Comparison of ENCODE assay signal across 35 cellular contexts in genomic region chr16:68003031-68003430, GRCh38. TPM values are rescaled to one million over a fixed set of nuclear protein-coding genes. Genes with fewer than 3 reads are reported as not detected.
A peak's percentile ranks its signal among the peaks of the same experiment; 100 is the strongest.
DNase-seq lines count a peak whose midpoint lies in the region; ATAC-seq and TF ChIP-seq lines count a peak whose summit lies in the region.
"Had no signal": no experiment of that assay in that cellular context is flagged by ENCODE, and none has a peak within 500 bp of the region (broad histone marks: within the 10 kb centered on the region; RNA-seq: fewer than 3 reads in every experiment).

No MANE protein-coding gene starts in this region.

- no peak overlapping the region for H3K4me3 ChIP-seq in brain microvascular endothelial cell (ENCODE audit: low read depth, low read length)
- H3K4me3 ChIP-seq: K562, lung, pancreas, smooth muscle cell, thoracic aorta had no signal

- H3K9me3 Mint-ChIP-seq in memory B cell: no peaks in the 10 kb centered on the region
- H3K9me3 Mint-ChIP-seq in activated CD4-positive, alpha-beta T cell treated with anti-CD3 and anti-CD28 coated beads, Interleukin-2, amount 10 ng/mL, durations not matched to agents 24 days and 14 days: no peaks in the 10 kb centered on the region
- H3K9me3 Mint-ChIP-seq: activated naive CD8-positive, alpha-beta T cell treated with anti-CD3 and anti-CD28 coated beads, Interleukin-2, amount 50 U/mL, for 24 hours; activated T-cell treated with anti-CD3 and anti-CD28 coated beads, Interleukin-2, amount 50 U/mL, for 4 hours had no signal

- ATAC-seq in memory B cell (ENCODE audit: low read depth) (no peak), GM21447 (IDR thresholded peaks at IDR 0.05; ENCODE audit: unreplicated experiment) (no peak)
- ATAC-seq: activated naive CD8-positive, alpha-beta T cell treated with anti-CD3 and anti-CD28 coated beads, Interleukin-2, amount 50 U/mL, for 24 hours; activated T-cell treated with anti-CD3 and anti-CD28 coated beads, Interleukin-2, amount 50 U/mL, for 4 hours; esophagus mucosa; K562; pancreas; PC-3; stimulated activated naive CD8-positive, alpha-beta T cell treated with anti-CD3 and anti-CD28 coated beads, Interleukin-15, Interleukin-2, amounts not matched to agents 100 U/mL and 50 U/mL, for 24 hours had no signal

- H3K27ac ChIP-seq in brain microvascular endothelial cell: no peak overlapping the region
- H3K27ac ChIP-seq: pancreas, thoracic aorta had no signal

- no peak for TF ChIP-seq CTCF in GM13977 (IDR thresholded peaks at IDR 0.05; ENCODE audit: extremely low read depth, insufficient read depth, missing control alignments)
- TF ChIP-seq CTCF in brain microvascular endothelial cell (IDR thresholded peaks at IDR 0.05; ENCODE audit: low read depth, low read length, missing control alignments): no peak

- in situ Hi-C loops in GM13977 (cut with MboI; ENCODE audit: low pct_unique_long_range_greater_than_20kb, low sequenced_read_pairs, unreplicated experiment) (no loop called here), brain microvascular endothelial cell (cut with HindIII; ENCODE audit: low pct_ligation_motif_present, low sequenced_read_pairs) (no loop called here)

- no peak overlapping the region for H3K4me3 Mint-ChIP-seq in memory B cell
- no peak overlapping the region for H3K4me3 Mint-ChIP-seq in activated CD4-positive, alpha-beta T cell treated with anti-CD3 and anti-CD28 coated beads, Interleukin-2, amount 10 ng/mL, durations not matched to agents 24 days and 14 days
- H3K4me3 Mint-ChIP-seq: activated naive CD8-positive, alpha-beta T cell treated with anti-CD3 and anti-CD28 coated beads, Interleukin-2, amount 50 U/mL, for 24 hours; activated T-cell treated with anti-CD3 and anti-CD28 coated beads, Interleukin-2, amount 50 U/mL, for 4 hours; endodermal cell had no signal

- H3K36me3 ChIP-seq in brain microvascular endothelial cell (replicated peaks): no peaks in the 10 kb centered on the region
- H3K36me3 ChIP-seq: pancreas, thoracic aorta had no signal

- no peaks in the 10 kb centered on the region for H3K36me3 Mint-ChIP-seq in memory B cell
- no peaks in the 10 kb centered on the region for H3K36me3 Mint-ChIP-seq in activated CD4-positive, alpha-beta T cell treated with anti-CD3 and anti-CD28 coated beads, Interleukin-2, amount 10 ng/mL, durations not matched to agents 24 days and 14 days (ENCODE audit: low read depth)

- intact Hi-C loops in activated CD4-positive, alpha-beta T cell treated with anti-CD3 and anti-CD28 coated beads, Interleukin-2, amount 10 ng/mL, durations not matched to agents 24 days and 14 days (cut with micrococcal nuclease): no loop called here

- DNase-seq in AG08396 (ENCODE audit: low spot score) (peak; percentile 21), GM13977 (ENCODE audit: low spot score) (peak; percentile 1), brain microvascular endothelial cell (peak; percentile 68), memory B cell (ENCODE audit: low spot score in 2 of 2) (no peak), NCI-H345 treated with DMSO at 0.1 percent for 48 hours (lab: John Stamatoyannopoulos, UW; ENCODE audit: unreplicated experiment) (no peak), NCI-H187 treated with DMSO at 0.1 percent for 48 hours (lab: John Stamatoyannopoulos, UW) (no peak)
- DNase-seq in activated CD4-positive, alpha-beta T cell treated with anti-CD3 and anti-CD28 coated beads, Interleukin-2, amount 10 ng/mL, durations not matched to agents 24 days and 14 days: no peak
- DNase-seq: activated CD4-positive, CD25-positive, alpha-beta regulatory T cell; activated gamma-delta T cell treated with Interleukin-2 at 50 U/mL for 16 hours; activated naive CD8-positive, alpha-beta T cell treated with anti-CD3 and anti-CD28 coated beads, Interleukin-2, amount 50 U/mL, for 24 hours; activated T-cell treated with anti-CD3 and anti-CD28 coated beads, Interleukin-2, amount 50 U/mL, for 4 hours; caudate nucleus; cortex of kidney; endodermal cell; hippocampal formation; NCI-H1105; NCI-H1930; NCI-H2171 treated with DMSO at 0.1 percent for 48 hours; NCI-H524; pancreas; PC-3; retina; stimulated activated naive CD8-positive, alpha-beta T cell treated with anti-CD3 and anti-CD28 coated beads, Interleukin-15, Interleukin-2, amounts not matched to agents 100 U/mL and 50 U/mL, for 24 hours; T-helper 1 cell had no signal

- no peaks in the 10 kb centered on the region for H3K27me3 ChIP-seq in brain microvascular endothelial cell (replicated peaks)
- H3K27me3 ChIP-seq: pancreas had no signal

- H3K27ac Mint-ChIP-seq in memory B cell: peak overlapping the region; percentile 45
- H3K27ac Mint-ChIP-seq in activated CD4-positive, alpha-beta T cell treated with anti-CD3 and anti-CD28 coated beads, Interleukin-2, amount 10 ng/mL, durations not matched to agents 24 days and 14 days: no peak overlapping the region
- H3K27ac Mint-ChIP-seq: activated naive CD8-positive, alpha-beta T cell treated with anti-CD3 and anti-CD28 coated beads, Interleukin-2, amount 50 U/mL, for 24 hours; endodermal cell had no signal

- H3K4me1 Mint-ChIP-seq in memory B cell: peaks cover 35% of the 10 kb centered on the region
- peaks cover 34% of the 10 kb centered on the region for H3K4me1 Mint-ChIP-seq in activated CD4-positive, alpha-beta T cell treated with anti-CD3 and anti-CD28 coated beads, Interleukin-2, amount 10 ng/mL, durations not matched to agents 24 days and 14 days

- no peaks in the 10 kb centered on the region for H3K27me3 Mint-ChIP-seq in memory B cell
- H3K27me3 Mint-ChIP-seq in activated CD4-positive, alpha-beta T cell treated with anti-CD3 and anti-CD28 coated beads, Interleukin-2, amount 10 ng/mL, durations not matched to agents 24 days and 14 days: no peaks in the 10 kb centered on the region
- H3K27me3 Mint-ChIP-seq: activated naive CD8-positive, alpha-beta T cell treated with anti-CD3 and anti-CD28 coated beads, Interleukin-2, amount 50 U/mL, for 24 hours had no signal

RNA-seq across cellular contexts. Expression of gene DPEP2, which starts 3.7 kb away (rescaled TPM):
- total RNA-seq in activated CD4-positive, alpha-beta T cell treated with anti-CD3 and anti-CD28 coated beads, Interleukin-2, amount 10 ng/mL, durations not matched to agents 24 days and 14 days: 1.7 and 2.3 TPM in 2 replicates
- total RNA-seq: astrocyte, HT1080, M059J, PC-3, smooth muscle cell had no signal

RNA-seq across cellular contexts. Expression of gene DPEP2NB, which starts 12.7 kb away (rescaled TPM):
- total RNA-seq in activated CD4-positive, alpha-beta T cell treated with anti-CD3 and anti-CD28 coated beads, Interleukin-2, amount 10 ng/mL, durations not matched to agents 24 days and 14 days: not detected in 2 replicates
- total RNA-seq: activated T-cell treated with anti-CD3 and anti-CD28 coated beads, Interleukin-2, amount 50 U/mL, for 4 hours; astrocyte; endodermal cell; esophagus mucosa; G401; HT1080; K562; lung; M059J; pancreas; PC-3; smooth muscle cell; thoracic aorta; urinary bladder had no signal

RNA-seq across cellular contexts. Expression of gene DDX28, which starts 20.0 kb away (rescaled TPM):
- 23.9 and 26.1 TPM in 2 replicates for total RNA-seq in activated CD4-positive, alpha-beta T cell treated with anti-CD3 and anti-CD28 coated beads, Interleukin-2, amount 10 ng/mL, durations not matched to agents 24 days and 14 days

RNA-seq across cellular contexts. Expression of gene DUS2, which starts 20.1 kb away (rescaled TPM):
- 35.3 and 42.6 TPM in 2 replicates for total RNA-seq in activated CD4-positive, alpha-beta T cell treated with anti-CD3 and anti-CD28 coated beads, Interleukin-2, amount 10 ng/mL, durations not matched to agents 24 days and 14 days

RNA-seq across cellular contexts. Expression of gene DPEP3, which starts 22.7 kb away (rescaled TPM):
- total RNA-seq in activated CD4-positive, alpha-beta T cell treated with anti-CD3 and anti-CD28 coated beads, Interleukin-2, amount 10 ng/mL, durations not matched to agents 24 days and 14 days: not detected in 2 replicates
- total RNA-seq: astrocyte, G401, HT1080, K562, M059J, PC-3, smooth muscle cell, thoracic aorta, urinary bladder had no signal

Comparison
In these comparisons a context has a peak if more than half of its experiments do, and no peak if none do; other contexts are left out.
1. DNase-seq: peak in AG08396 (single experiment), GM13977 (single experiment) and brain microvascular endothelial cell (single experiment); none in memory B cell (0 of 2), NCI-H345 treated with DMSO at 0.1 percent for 48 hours (single experiment), NCI-H187 treated with DMSO at 0.1 percent for 48 hours (single experiment) and activated CD4-positive, alpha-beta T cell treated with anti-CD3 and anti-CD28 coated beads, Interleukin-2, amount 10 ng/mL, durations not matched to agents 24 days and 14 days (single experiment).